29 cellular contexts compared by ENCODE assay signal in genomic region chr11:15575409-15575808, GRCh38.
"Had no signal": no experiment of that assay in that cellular context is flagged by ENCODE, and none has a peak within 500 bp of the region (broad histone marks: within the 10 kb centered on the region; RNA-seq: fewer than 3 reads in every experiment).

No MANE protein-coding gene starts in this region.

- H3K27ac Mint-ChIP-seq: naive thymus-derived CD8-positive, alpha-beta T cell; natural killer cell treated with Interleukin-12 subunit alpha and Interleukin-12 subunit beta and Interleukin-15 and Interleukin-18, amount 100 ng/mL, for 72 hours; nephron progenitor cell; progenitor cell of endocrine pancreas; stimulated activated effector memory CD8-positive, alpha-beta T cell treated with anti-CD3 and anti-CD28 coated beads, Interleukin-12 subunit alpha, Interleukin-12 subunit beta, amount 100 ng/mL, for 72 hours; stimulated activated naive B cell treated with anti-CD40 and anti-IgM and Interleukin-4, amounts not matched to agents 10 μg/mL and 1 μg/mL and 100 μg/mL, for 72 hours; stimulated activated naive CD8-positive, alpha-beta T cell treated with anti-CD3 and anti-CD28 coated beads, Interleukin-15, Interleukin-2, amounts not matched to agents 100 ng/mL and 50 ng/mL, for 24 hours had no signal

- H3K4me1 Mint-ChIP-seq: naive thymus-derived CD8-positive, alpha-beta T cell; nephron progenitor cell; neural crest cell; stimulated activated effector memory CD8-positive, alpha-beta T cell treated with anti-CD3 and anti-CD28 coated beads, Interleukin-12 subunit alpha, Interleukin-12 subunit beta, amount 100 ng/mL, for 72 hours; stimulated activated naive B cell treated with anti-CD40 and anti-IgM and Interleukin-4, amounts not matched to agents 10 μg/mL and 1 μg/mL and 100 μg/mL, for 72 hours had no signal

- H3K27ac ChIP-seq: ovary, parathyroid adenoma, psoas muscle, right lobe of liver, sigmoid colon, thoracic aorta, thyroid gland, tibial nerve, upper lobe of right lung, uterus had no signal

- H3K4me3 Mint-ChIP-seq: naive thymus-derived CD8-positive, alpha-beta T cell; natural killer cell treated with Interleukin-12 subunit alpha and Interleukin-12 subunit beta and Interleukin-15 and Interleukin-18, amount 100 ng/mL, for 72 hours; nephron progenitor cell; neural crest cell; stimulated activated effector memory CD8-positive, alpha-beta T cell treated with anti-CD3 and anti-CD28 coated beads, Interleukin-12 subunit alpha, Interleukin-12 subunit beta, amount 100 ng/mL, for 72 hours; stimulated activated naive B cell treated with anti-CD40 and anti-IgM and Interleukin-4, amounts not matched to agents 10 μg/mL and 1 μg/mL and 100 μg/mL, for 72 hours; stimulated activated naive CD8-positive, alpha-beta T cell treated with anti-CD3 and anti-CD28 coated beads, Interleukin-15, Interleukin-2, amounts not matched to agents 100 ng/mL and 50 ng/mL, for 24 hours had no signal

- H3K27me3 ChIP-seq: ovary, right lobe of liver, sigmoid colon, stomach, thyroid gland, tibial nerve, upper lobe of right lung, uterus had no signal

- H2AFZ ChIP-seq: parathyroid adenoma had no signal

- H3K36me3 ChIP-seq: ovary, right lobe of liver, sigmoid colon, stomach, thoracic aorta, thyroid gland, tibial nerve, upper lobe of right lung, uterus had no signal

- DNase-seq: naive thymus-derived CD8-positive, alpha-beta T cell; nephron progenitor cell; occipital lobe; ovary; posterior cingulate gyrus; psoas muscle; right cardiac atrium; sigmoid colon; small intestine; stimulated activated CD4-positive, alpha-beta T cell treated with anti-CD3 and anti-CD28 coated beads, Interleukin-15, amount 100 ng/mL, for 24 hours; stimulated activated CD4-positive, alpha-beta T cell treated with anti-CD3 and anti-CD28 coated beads, Interleukin-2, amount 100 ng/mL, for 24 hours; stimulated activated CD4-positive, alpha-beta T cell treated with anti-CD3 and anti-CD28 coated beads, Interleukin-2, amount 100 ng/mL, for 48 hours; stimulated activated CD4-positive, alpha-beta T cell treated with anti-CD3 and anti-CD28 coated beads, Interleukin-4, amount 100 ng/mL, for 24 hours; stimulated activated naive B cell treated with anti-CD40 and anti-IgM and Interleukin-4, amounts not matched to agents 10 μg/mL and 1 μg/mL and 100 μg/mL, for 72 hours; stimulated activated naive CD4-positive, alpha-beta T cell treated with Interleukin-2 at 50 U/mL for 16 hours; stomach; thyroid gland; trophoblast cell; upper lobe of right lung; uterus had no signal

- H3K36me3 Mint-ChIP-seq: naive thymus-derived CD8-positive, alpha-beta T cell; natural killer cell treated with Interleukin-12 subunit alpha and Interleukin-12 subunit beta and Interleukin-15 and Interleukin-18, amount 100 ng/mL, for 72 hours; stimulated activated effector memory CD8-positive, alpha-beta T cell treated with anti-CD3 and anti-CD28 coated beads, Interleukin-12 subunit alpha, Interleukin-12 subunit beta, amount 100 ng/mL, for 72 hours; stimulated activated naive B cell treated with anti-CD40 and anti-IgM and Interleukin-4, amounts not matched to agents 10 μg/mL and 1 μg/mL and 100 μg/mL, for 72 hours had no signal

- FAIRE-seq: small intestine had no signal

- H3K79me2 ChIP-seq: parathyroid adenoma had no signal

- ATAC-seq: naive thymus-derived CD8-positive, alpha-beta T cell; natural killer cell treated with Interleukin-12 subunit alpha and Interleukin-12 subunit beta and Interleukin-15 and Interleukin-18, amount 100 ng/mL, for 72 hours; psoas muscle; right cardiac atrium; right lobe of liver; stimulated activated effector memory CD8-positive, alpha-beta T cell treated with anti-CD3 and anti-CD28 coated beads, Interleukin-12 subunit alpha, Interleukin-12 subunit beta, amount 100 ng/mL, for 72 hours; stimulated activated naive B cell treated with anti-CD40 and anti-IgM and Interleukin-4, amounts not matched to agents 10 μg/mL and 1 μg/mL and 100 μg/mL, for 72 hours; upper lobe of right lung had no signal

- H3K4me3 ChIP-seq: ovary, psoas muscle, right lobe of liver, sigmoid colon, stomach, thoracic aorta, thyroid gland, tibial nerve, upper lobe of right lung, uterus had no signal

- H3K9ac ChIP-seq: parathyroid adenoma had no signal

- H3K9me3 ChIP-seq: ovary, psoas muscle, right lobe of liver, sigmoid colon, stomach, thoracic aorta, thyroid gland, tibial nerve, upper lobe of right lung, uterus had no signal

- H3K4me1 ChIP-seq: parathyroid adenoma, sigmoid colon, thyroid gland, tibial nerve, upper lobe of right lung, uterus had no signal

- H3K9me3 Mint-ChIP-seq: naive thymus-derived CD8-positive, alpha-beta T cell; nephron progenitor cell; neural crest cell; stimulated activated effector memory CD8-positive, alpha-beta T cell treated with anti-CD3 and anti-CD28 coated beads, Interleukin-12 subunit alpha, Interleukin-12 subunit beta, amount 100 ng/mL, for 72 hours; stimulated activated naive CD8-positive, alpha-beta T cell treated with anti-CD3 and anti-CD28 coated beads, Interleukin-15, Interleukin-2, amounts not matched to agents 100 ng/mL and 50 ng/mL, for 24 hours had no signal

- H3K27me3 Mint-ChIP-seq: natural killer cell treated with Interleukin-12 subunit alpha and Interleukin-12 subunit beta and Interleukin-15 and Interleukin-18, amount 100 ng/mL, for 72 hours; stimulated activated naive B cell treated with anti-CD40 and anti-IgM and Interleukin-4, amounts not matched to agents 10 μg/mL and 1 μg/mL and 100 μg/mL, for 72 hours; stimulated activated naive CD8-positive, alpha-beta T cell treated with anti-CD3 and anti-CD28 coated beads, Interleukin-15, Interleukin-2, amounts not matched to agents 100 ng/mL and 50 ng/mL, for 24 hours had no signal
